1 cellular context compared by ENCODE assay signal in genomic region chr3:98755601-98756000, GRCh38.
TF ChIP-seq lines count a peak whose summit lies in the region.

No MANE protein-coding gene starts in this region.

TF ChIP-seq in GM23338, 12 proteins besides CTCF, POLR2A, EP300 and RAD21 (continued from another document):
- no peak for TF ChIP-seq ZNF462 (CRISPR knock-in tag; IDR thresholded peaks at IDR 0.05)
